In genomic region chr18:35514283-35514682, GRCh38 we compare ENCODE assay signal across 14 cellular contexts.
"Had no signal": no experiment of that assay in that cellular context is flagged by ENCODE, and none has a peak within 500 bp of the region (broad histone marks: within the 10 kb centered on the region; RNA-seq: fewer than 3 reads in every experiment).

No MANE protein-coding gene starts in this region.

- H3K36me3 ChIP-seq: heart left ventricle, lower lobe of right lung, spleen had no signal

- H3K27ac ChIP-seq: spleen had no signal

- H3K27ac Mint-ChIP-seq: activated naive CD8-positive, alpha-beta T cell; natural killer cell treated with Interleukin-12 subunit alpha and Interleukin-12 subunit beta and Interleukin-15 and Interleukin-18, amount 100 ng/mL, for 72 hours; stimulated activated naive CD8-positive, alpha-beta T cell treated with anti-CD3 and anti-CD28 coated beads, Interleukin-15, Interleukin-2, amounts not matched to agents 100 ng/mL and 50 ng/mL, for 24 hours; T-helper 1 cell treated with Interleukin-12 subunit alpha and Interleukin-12 subunit beta and Interleukin-4 antibody, amounts not matched to agents 30 μg/mL and 1 μg/mL, for 36 hours; WTC11 had no signal

- DNase-seq: activated CD4-positive, alpha-beta T cell treated with anti-CD3 and anti-CD28 coated beads for 4 hours; activated gamma-delta T cell treated with Interleukin-2 at 50 U/mL for 16 hours; amniotic stem cell; effector memory CD4-positive, alpha-beta T cell; lower lobe of right lung; spleen had no signal

- H3K4me3 ChIP-seq: body of pancreas, heart left ventricle, lower lobe of right lung, spleen had no signal

- H3K27me3 ChIP-seq: body of pancreas, heart left ventricle, spleen had no signal

- ATAC-seq: natural killer cell treated with Interleukin-12 subunit alpha and Interleukin-12 subunit beta and Interleukin-15 and Interleukin-18, amount 100 ng/mL, for 72 hours had no signal

- H3K4me1 Mint-ChIP-seq: central memory CD8-positive, alpha-beta T cell had no signal

- H3K4me3 Mint-ChIP-seq: activated naive CD8-positive, alpha-beta T cell; central memory CD8-positive, alpha-beta T cell; natural killer cell treated with Interleukin-12 subunit alpha and Interleukin-12 subunit beta and Interleukin-15 and Interleukin-18, amount 100 ng/mL, for 72 hours; stimulated activated naive CD8-positive, alpha-beta T cell treated with anti-CD3 and anti-CD28 coated beads, Interleukin-15, Interleukin-2, amounts not matched to agents 100 ng/mL and 50 ng/mL, for 24 hours; T-helper 1 cell treated with Interleukin-12 subunit alpha and Interleukin-12 subunit beta and Interleukin-4 antibody, amounts not matched to agents 30 μg/mL and 1 μg/mL, for 36 hours; WTC11 had no signal

- H3K27me3 Mint-ChIP-seq: activated naive CD8-positive, alpha-beta T cell; central memory CD8-positive, alpha-beta T cell; natural killer cell treated with Interleukin-12 subunit alpha and Interleukin-12 subunit beta and Interleukin-15 and Interleukin-18, amount 100 ng/mL, for 72 hours; stimulated activated naive CD8-positive, alpha-beta T cell treated with anti-CD3 and anti-CD28 coated beads, Interleukin-15, Interleukin-2, amounts not matched to agents 100 ng/mL and 50 ng/mL, for 24 hours had no signal

- H3K36me3 Mint-ChIP-seq: activated naive CD8-positive, alpha-beta T cell; natural killer cell treated with Interleukin-12 subunit alpha and Interleukin-12 subunit beta and Interleukin-15 and Interleukin-18, amount 100 ng/mL, for 72 hours; WTC11 had no signal

- H3K9me3 Mint-ChIP-seq: central memory CD8-positive, alpha-beta T cell; natural killer cell treated with Interleukin-12 subunit alpha and Interleukin-12 subunit beta and Interleukin-15 and Interleukin-18, amount 100 ng/mL, for 72 hours; stimulated activated naive CD8-positive, alpha-beta T cell treated with anti-CD3 and anti-CD28 coated beads, Interleukin-15, Interleukin-2, amounts not matched to agents 100 ng/mL and 50 ng/mL, for 24 hours; T-helper 1 cell treated with Interleukin-12 subunit alpha and Interleukin-12 subunit beta and Interleukin-4 antibody, amounts not matched to agents 30 μg/mL and 1 μg/mL, for 36 hours; WTC11 had no signal

- H3K9me3 ChIP-seq: body of pancreas, heart left ventricle, lower lobe of right lung, spleen had no signal
